Comparison of ENCODE assay signal across 8 cellular contexts in the genomic region with DNA sequence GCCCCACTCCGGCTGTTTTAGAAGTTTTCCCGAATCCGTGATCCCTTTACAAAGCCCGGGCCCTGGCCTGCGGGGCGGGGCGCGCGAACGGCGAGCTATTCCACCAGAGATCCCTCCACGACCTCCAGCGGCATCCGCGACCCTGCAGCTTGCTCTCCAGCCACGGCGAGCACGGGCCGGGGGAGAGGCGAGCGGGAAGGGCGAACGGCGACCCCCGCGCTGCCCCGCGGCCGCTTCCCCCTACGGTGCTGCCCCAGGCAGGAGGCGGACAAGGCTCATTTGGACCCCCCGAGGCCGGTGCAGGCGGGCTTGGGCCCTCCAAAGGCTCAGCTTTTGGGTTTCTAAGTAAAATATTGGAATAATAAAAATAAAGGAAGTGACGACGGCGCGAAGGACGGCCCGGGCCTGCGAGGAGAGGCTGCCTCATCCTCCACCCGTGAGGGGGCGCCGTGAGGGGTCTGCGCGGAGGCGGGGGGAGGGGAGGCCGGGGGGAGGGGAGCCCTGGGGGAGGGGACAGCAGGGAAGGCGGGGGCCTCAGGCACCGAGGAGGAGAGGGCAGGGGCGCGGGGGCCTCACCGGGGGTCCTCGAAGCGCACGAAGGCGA. TPM values are rescaled to one million over a fixed set of nuclear protein-coding genes. Genes with fewer than 3 reads are reported as not detected.
DNase-seq lines count a peak whose midpoint lies in the region; ATAC-seq, FAIRE-seq and TF ChIP-seq lines count a peak whose summit lies in the region.

No MANE protein-coding gene starts in this region.

- DNase-seq in GM19239 (ENCODE audit: insufficient read length, low spot score): peak; percentile 40
- DNase-seq in activated CD4-positive, alpha-beta T cell treated with anti-CD3 and anti-CD28 coated beads for 48 hours: peak; percentile 38
- DNase-seq in endodermal cell: no peak
- DNase-seq in HT-29 (ENCODE audit: low spot score): no peak

- peak overlapping the region; percentile 92 to 99 (median 97) for H3K27ac ChIP-seq in BLaER1 treated with 17β-estradiol and CSF1 and Interleukin-3, amounts not matched to agents 10 nM and 100 nM
- H3K27ac ChIP-seq in endodermal cell (ENCODE audit: low read depth, low read length) (peak overlapping the region; percentile 91), mucosa of rectum (ENCODE audit: low read depth in 2 of 2, low read length in 2 of 2) (peak overlapping the region; percentile 86 to 88), temporal lobe (ENCODE audit: low read depth, low read length) (peak overlapping the region; percentile 6)

- peak overlapping the region; percentile 90 for H3K4me3 Mint-ChIP-seq in endodermal cell

- H3K27ac Mint-ChIP-seq in endodermal cell: peak overlapping the region; percentile 90

- no peak for FAIRE-seq in GM19239 (lab: Jason Lieb, UNC)

- no peaks in the 10 kb centered on the region for H3K9me3 Mint-ChIP-seq in endodermal cell

- H3K27me3 Mint-ChIP-seq in endodermal cell (ENCODE audit: insufficient read depth): no peaks in the 10 kb centered on the region

- peak; percentile 26 for ATAC-seq in HG03442 (IDR thresholded peaks at IDR 0.05; ENCODE audit: unreplicated experiment)

- peaks cover 41 to 62% (median 46%) of the 10 kb centered on the region in 10 experiments for H3K4me1 ChIP-seq in BLaER1 treated with 17β-estradiol and CSF1 and Interleukin-3, amounts not matched to agents 10 nM and 100 nM
- H3K4me1 ChIP-seq in endodermal cell (ENCODE audit: control insufficient read depth, insufficient read depth, low read length) (peaks cover 3% of the 10 kb centered on the region), mucosa of rectum (ENCODE audit: control insufficient read depth in 2 of 2, insufficient read depth in 2 of 2, low read length in 2 of 2) (peaks cover 11 to 17% of the 10 kb centered on the region in 2 donors)

- peak overlapping the region; percentile 85 to 99 (median 96) for H3K4me3 ChIP-seq in BLaER1 treated with 17β-estradiol and CSF1 and Interleukin-3, amounts not matched to agents 10 nM and 100 nM
- H3K4me3 ChIP-seq in endodermal cell (ENCODE audit: low read length) (peak overlapping the region; percentile 95), mucosa of rectum (ENCODE audit: low read length in 2 of 2) (peak overlapping the region; percentile 85 to 94)

- peaks cover 32% of the 10 kb centered on the region for H3K36me3 Mint-ChIP-seq in endodermal cell (ENCODE audit: low read depth)

- H3K9ac ChIP-seq in BLaER1 treated with 17β-estradiol and CSF1 and Interleukin-3, amounts not matched to agents 10 nM and 100 nM: peak overlapping the region; percentile 92 to 99 (median 98)
- H3K9ac ChIP-seq in endodermal cell (ENCODE audit: extremely low read depth, low read length, poor library complexity, severe bottlenecking): peak overlapping the region; percentile 83
- H3K9ac ChIP-seq in mucosa of rectum (ENCODE audit: low read depth in 1 of 2, low read length in 2 of 2): peak overlapping the region; percentile 79 to 93

- no peak for TF ChIP-seq CTCF in endodermal cell (conservative IDR thresholded peaks at IDR 0.05)

- peak overlapping the region; percentile 72 to 98 (median 92) for H3K4me2 ChIP-seq in BLaER1 treated with 17β-estradiol and CSF1 and Interleukin-3, amounts not matched to agents 10 nM and 100 nM

- peaks cover 21% of the 10 kb centered on the region for H3K4me1 Mint-ChIP-seq in endodermal cell

- 0 to 1% methylated on average over 23 to 53 of the region's 57 CpGs for WGBS in endodermal cell (ENCODE audit: insufficient coverage in 1 of 2, insufficient read length in 1 of 2), 2 experiments

- no peaks in the 10 kb centered on the region for H3K9me3 ChIP-seq in BLaER1 treated with 17β-estradiol and CSF1 and Interleukin-3, amounts not matched to agents 10 nM and 100 nM (replicated peaks in 1 of 11)
- H3K9me3 ChIP-seq in endodermal cell (ENCODE audit: control insufficient read depth, low read length) (no peaks in the 10 kb centered on the region), mucosa of rectum (ENCODE audit: control insufficient read depth in 2 of 2, low read length in 2 of 2) (no peaks in the 10 kb centered on the region)

- H4K20me1 ChIP-seq in BLaER1 treated with 17β-estradiol and CSF1 and Interleukin-3, amounts not matched to agents 10 nM and 100 nM: peaks cover 47 to 54% (median 51%) of the 10 kb centered on the region in 11 experiments

- peaks cover 31 to 40% (median 39%) of the 10 kb centered on the region in 11 experiments for H3K36me3 ChIP-seq in BLaER1 treated with 17β-estradiol and CSF1 and Interleukin-3, amounts not matched to agents 10 nM and 100 nM
- H3K36me3 ChIP-seq in endodermal cell (ENCODE audit: control insufficient read depth, insufficient read depth, low read length) (peaks cover 37% of the 10 kb centered on the region), mucosa of rectum (ENCODE audit: control insufficient read depth in 2 of 2, insufficient read depth in 2 of 2, low read length in 2 of 2) (peaks cover 15 to 20% of the 10 kb centered on the region in 2 donors)

- H3K27me3 ChIP-seq in BLaER1 treated with 17β-estradiol and CSF1 and Interleukin-3, amounts not matched to agents 10 nM and 100 nM: no peaks in the 10 kb centered on the region
- no peaks in the 10 kb centered on the region for H3K27me3 ChIP-seq in endodermal cell (ENCODE audit: control insufficient read depth, insufficient read depth, low read length, poor library complexity, severe bottlenecking)
- H3K27me3 ChIP-seq in mucosa of rectum (ENCODE audit: control insufficient read depth in 2 of 2, insufficient read depth in 2 of 2, low read length in 2 of 2): no peaks in the 10 kb centered on the region

RNA-seq across cellular contexts. Expression of a gene that starts 0.6 kb away (rescaled TPM):
- total RNA-seq in endodermal cell: 100 to 1,000 TPM; 291 to 324 TPM
- 223 TPM for polyA plus RNA-seq in endodermal cell (2013, experiment 1 of 2)
- polyA plus RNA-seq in endodermal cell (2013, experiment 2 of 2): 209 TPM
- 73.8 TPM for total RNA-seq in temporal lobe
- total RNA-seq in HT-29 (2014; rRNA removed; shearing (Covaris generic)): 302 and 319 TPM in 2 replicates

RNA-seq across cellular contexts. Expression of a gene that starts 22.7 kb away (rescaled TPM):
- 10 to 100 TPM; 24.5 to 33.2 TPM for total RNA-seq in endodermal cell
- 23.9 TPM for polyA plus RNA-seq in endodermal cell (2013, experiment 1 of 2)
- 22.8 TPM for polyA plus RNA-seq in endodermal cell (2013, experiment 2 of 2)
- 24.6 TPM for total RNA-seq in temporal lobe
- total RNA-seq in HT-29 (2014; rRNA removed; shearing (Covaris generic)): 25.7 and 38.0 TPM in 2 replicates

RNA-seq across cellular contexts. Expression of a gene that starts 22.8 kb away (rescaled TPM):
- 10 to 100 TPM; 31.6 to 34.8 TPM for total RNA-seq in endodermal cell
- polyA plus RNA-seq in endodermal cell (2013, experiment 1 of 2): 47.9 TPM
- polyA plus RNA-seq in endodermal cell (2013, experiment 2 of 2): 46.5 TPM
- total RNA-seq in temporal lobe: 8.6 TPM
- 16.0 and 24.4 TPM in 2 replicates for total RNA-seq in HT-29 (2014; rRNA removed; shearing (Covaris generic))

RNA-seq across cellular contexts. Expression of a gene that starts 27.0 kb away (rescaled TPM):
- total RNA-seq in endodermal cell (100 to 1,000 TPM; 326 to 424 TPM), temporal lobe (220 TPM)
- polyA plus RNA-seq in endodermal cell (2013, experiment 1 of 2): 494 TPM
- 464 TPM for polyA plus RNA-seq in endodermal cell (2013, experiment 2 of 2)
- total RNA-seq in HT-29 (2014; rRNA removed; shearing (Covaris generic)): 268 and 293 TPM in 2 replicates

RNA-seq across cellular contexts. Expression of a gene that starts 31.0 kb away (rescaled TPM):
- total RNA-seq in endodermal cell (100 to 1,000 TPM; 344 to 354 TPM), temporal lobe (292 TPM)
- 576 TPM for polyA plus RNA-seq in endodermal cell (2013, experiment 1 of 2)
- polyA plus RNA-seq in endodermal cell (2013, experiment 2 of 2): 530 TPM
- total RNA-seq in HT-29 (2014; rRNA removed; shearing (Covaris generic)): 1,079 and 1,221 TPM in 2 replicates

Comparison
In these comparisons a context has a peak if more than half of its experiments do, and no peak if none do; other contexts are left out.
1. H3K27ac ChIP-seq: peak in every context shown above with its lines; median percentile 97 in BLaER1 treated with 17β-estradiol and CSF1 and Interleukin-3, amounts not matched to agents 10 nM and 100 nM; 91 in endodermal cell; 87 in mucosa of rectum; 6 in temporal lobe.
2. DNase-seq: peak in GM19239 (single experiment) and activated CD4-positive, alpha-beta T cell treated with anti-CD3 and anti-CD28 coated beads for 48 hours (single experiment); none in endodermal cell (single experiment) and HT-29 (single experiment).
3. Peak in every context shown above with its lines, with median percentiles within 50 percentile points of each other: H3K4me3 ChIP-seq and H3K9ac ChIP-seq.